ENCODE assay signal across 8 cellular contexts in the genomic region with DNA sequence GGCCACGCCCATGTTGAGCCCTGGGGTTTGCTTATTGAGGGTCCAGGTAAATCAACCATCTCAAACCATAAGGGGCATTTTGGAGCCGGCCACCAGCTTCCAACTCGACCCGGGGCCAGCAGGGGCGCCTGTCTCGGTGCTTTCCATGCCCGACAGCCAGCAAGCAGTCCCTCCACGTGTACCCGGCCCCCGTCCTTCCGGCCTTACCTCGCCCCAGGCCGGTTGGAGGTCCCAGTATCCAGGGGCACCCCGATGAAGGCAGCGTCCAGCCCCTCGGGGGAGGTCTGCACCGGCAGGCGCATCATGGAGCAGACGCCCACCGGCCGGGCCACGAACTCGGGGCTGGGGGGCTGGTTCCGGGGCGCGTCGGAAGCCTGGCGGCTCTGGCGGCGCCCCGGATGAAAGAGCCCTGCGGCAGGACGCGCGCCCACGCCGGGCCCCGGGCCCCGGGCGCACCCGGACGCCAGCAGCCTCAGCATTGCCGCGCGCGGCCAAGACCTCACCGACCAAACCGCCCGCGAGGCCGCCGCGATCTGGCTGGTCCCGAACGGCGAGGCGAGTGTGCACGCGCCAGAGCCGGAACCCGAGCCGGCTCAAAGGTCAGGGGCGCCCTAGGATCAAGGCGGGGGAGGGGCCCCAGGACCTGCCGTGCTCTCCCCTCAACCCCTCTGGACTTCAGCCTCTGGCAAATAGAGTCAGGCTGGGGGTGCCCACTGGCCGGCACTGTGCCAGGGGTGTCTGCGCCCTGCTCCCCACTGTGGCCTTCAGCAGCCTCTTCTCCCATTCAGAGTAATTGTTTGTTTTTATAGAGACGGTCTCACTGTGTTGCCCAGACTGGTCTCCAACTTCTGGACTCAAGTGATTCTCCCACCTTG. TPM values are rescaled to one million over a fixed set of nuclear protein-coding genes. Genes with fewer than 3 reads are reported as not detected.
DNase-seq lines count a peak whose midpoint lies in the region; ATAC-seq and TF ChIP-seq lines count a peak whose summit lies in the region.

Gene AGMAT (minus strand): TSS at position 563 of the 875 bp plus-strand sequence. CDS start 84 bp downstream, at position 479.

- H3F3A ChIP-seq in Loucy (ENCODE audit: low read depth): no peaks in the 10 kb centered on the region

- H3K27ac Mint-ChIP-seq in activated CD8-positive, alpha-beta T cell treated with anti-CD3 and anti-CD28 coated beads for 36 hours: peak within 1 kb of the TSS; percentile 89
- no peak within 1 kb of the TSS for H3K27ac Mint-ChIP-seq in endothelial cell (ENCODE audit: unreplicated experiment)
- H3K27ac Mint-ChIP-seq in naive thymus-derived CD4-positive, alpha-beta T cell: peak within 1 kb of the TSS; percentile 76 to 98 (median 94)

- peak; percentile 52 for ATAC-seq in GM19025 (IDR thresholded peaks at IDR 0.05; ENCODE audit: low read depth, unreplicated experiment)
- peak; percentile 82 for ATAC-seq in activated CD8-positive, alpha-beta T cell treated with anti-CD3 and anti-CD28 coated beads for 36 hours
- ATAC-seq in naive thymus-derived CD4-positive, alpha-beta T cell: peak; percentile 82

- TF ChIP-seq POLR2A in suprapubic skin (IDR thresholded peaks at IDR 0.05): no peak

- H3K4me2 ChIP-seq in Loucy (ENCODE audit: low read depth, low read length, poor library complexity, severe bottlenecking): peak within 1 kb of the TSS; percentile 57

- peak within 1 kb of the TSS; percentile 87 for H2AFZ ChIP-seq in Loucy (ENCODE audit: low read length)

- DNase-seq in AG08395 (ENCODE audit: low spot score) (peak; percentile 53), endothelial cell (ENCODE audit: low spot score) (peak; percentile 47), suprapubic skin (ENCODE audit: low spot score in 2 of 2) (no peak), SIG-M5 (lab: John Stamatoyannopoulos, UW) (no peak)
- DNase-seq in activated CD8-positive, alpha-beta T cell treated with anti-CD3 and anti-CD28 coated beads for 36 hours: peak; percentile 85
- DNase-seq in naive thymus-derived CD4-positive, alpha-beta T cell: peak; percentile 37 to 76 (median 54)

- H3K4me1 ChIP-seq in Loucy (ENCODE audit: insufficient read depth, low read length, poor library complexity, severe bottlenecking): peaks cover under 1% of the 10 kb centered on the region
- H3K4me1 ChIP-seq in naive thymus-derived CD4-positive, alpha-beta T cell (ENCODE audit: control insufficient read depth in 2 of 2, insufficient read depth in 2 of 2, low read length in 2 of 2): peaks cover 13 to 29% of the 10 kb centered on the region in 2 donors
- H3K4me1 ChIP-seq in suprapubic skin: peaks cover 15% of the 10 kb centered on the region

- intact Hi-C loops in activated CD8-positive, alpha-beta T cell treated with anti-CD3 and anti-CD28 coated beads for 36 hours (cut with micrococcal nuclease): no loop called here
- intact Hi-C loops in naive thymus-derived CD4-positive, alpha-beta T cell (cut with micrococcal nuclease): loop anchor here (1.0 to 2.0 kb wide), 3 partner anchors 33 to 58 kb away; partner anchors contain the start of genes DNAJC16 (in 2 of the 2) and DDI2 (in 1 of the 2)

- peak within 1 kb of the TSS; percentile 61 for H3K9ac ChIP-seq in Loucy (ENCODE audit: low read depth, low read length, poor library complexity, severe bottlenecking)

- 9% methylated on average over 18 of the region's 68 CpGs for WGBS in suprapubic skin

- H3K4me1 Mint-ChIP-seq in activated CD8-positive, alpha-beta T cell treated with anti-CD3 and anti-CD28 coated beads for 36 hours (ENCODE audit: low read depth): peaks cover 22% of the 10 kb centered on the region
- no peaks in the 10 kb centered on the region for H3K4me1 Mint-ChIP-seq in endothelial cell (ENCODE audit: unreplicated experiment)
- H3K4me1 Mint-ChIP-seq in naive thymus-derived CD4-positive, alpha-beta T cell: peaks cover 12 to 48% (median 33%) of the 10 kb centered on the region in 7 donors

- H3K79me2 ChIP-seq in Loucy (ENCODE audit: insufficient read depth, low read length): no peaks in the 10 kb centered on the region

- H3K4me3 Mint-ChIP-seq in activated CD8-positive, alpha-beta T cell treated with anti-CD3 and anti-CD28 coated beads for 36 hours: peak within 1 kb of the TSS; percentile 83
- peak within 1 kb of the TSS; percentile 52 for H3K4me3 Mint-ChIP-seq in endothelial cell (ENCODE audit: unreplicated experiment)
- H3K4me3 Mint-ChIP-seq in naive thymus-derived CD4-positive, alpha-beta T cell: peak within 1 kb of the TSS; percentile 81 to 94 (median 88)

- no peaks in the 10 kb centered on the region for H3K9me3 ChIP-seq in Loucy (ENCODE audit: insufficient read depth, low read depth, low read length)
- H3K9me3 ChIP-seq in naive thymus-derived CD4-positive, alpha-beta T cell (ENCODE audit: control insufficient read depth in 2 of 3, low read length in 3 of 3): no peaks in the 10 kb centered on the region
- H3K9me3 ChIP-seq in suprapubic skin: no peaks in the 10 kb centered on the region

- H3K36me3 ChIP-seq in Loucy (ENCODE audit: insufficient read depth, low read length) (no peaks in the 10 kb centered on the region), suprapubic skin (no peaks in the 10 kb centered on the region)
- peaks cover 0 to 19% (median 0%) of the 10 kb centered on the region in 3 experiments for H3K36me3 ChIP-seq in naive thymus-derived CD4-positive, alpha-beta T cell (ENCODE audit: control insufficient read depth in 2 of 3, insufficient read depth in 3 of 3, low read length in 3 of 3)

- H3K4me3 ChIP-seq in Loucy (ENCODE audit: low read length, poor library complexity, severe bottlenecking) (peak within 1 kb of the TSS; percentile 77), suprapubic skin (peak within 1 kb of the TSS; percentile 60)
- peak within 1 kb of the TSS; percentile 69 for H3K4me3 ChIP-seq in naive thymus-derived CD4-positive, alpha-beta T cell (ENCODE audit: low read length)

- peaks cover 33% of the 10 kb centered on the region for H3K36me3 Mint-ChIP-seq in activated CD8-positive, alpha-beta T cell treated with anti-CD3 and anti-CD28 coated beads for 36 hours (ENCODE audit: low read depth)
- H3K36me3 Mint-ChIP-seq in endothelial cell (ENCODE audit: low read depth, unreplicated experiment): no peaks in the 10 kb centered on the region
- peaks cover 0 to 24% (median 19%) of the 10 kb centered on the region in 5 donors for H3K36me3 Mint-ChIP-seq in naive thymus-derived CD4-positive, alpha-beta T cell

- peak within 1 kb of the TSS; percentile 88 for H3K27ac ChIP-seq in naive thymus-derived CD4-positive, alpha-beta T cell (ENCODE audit: low read depth, low read length)
- no peak within 1 kb of the TSS for H3K27ac ChIP-seq in suprapubic skin

- H3K9me3 Mint-ChIP-seq in activated CD8-positive, alpha-beta T cell treated with anti-CD3 and anti-CD28 coated beads for 36 hours: peaks cover 3% of the 10 kb centered on the region
- no peaks in the 10 kb centered on the region for H3K9me3 Mint-ChIP-seq in endothelial cell (ENCODE audit: unreplicated experiment)
- H3K9me3 Mint-ChIP-seq in naive thymus-derived CD4-positive, alpha-beta T cell: peaks cover 0 to 3% (median 0%) of the 10 kb centered on the region in 11 donors

- CTCF ChIA-PET in activated CD8-positive, alpha-beta T cell treated with anti-CD3 and anti-CD28 coated beads for 36 hours (lab: Charles Lee): interaction anchor here (2.0 kb wide), 1 partner anchor 33 kb away, joined by 4 read pairs; no protein-coding TSS in a partner anchor
- CTCF ChIA-PET in naive thymus-derived CD4-positive, alpha-beta T cell (lab: Charles Lee): interaction anchor here (0.6 kb wide), 1 partner anchor 318 kb away, joined by 3 read pairs; no protein-coding TSS in a partner anchor

- no peaks in the 10 kb centered on the region for H3K9me2 ChIP-seq in Loucy (replicated peaks; ENCODE audit: low read depth, low read length)

- peak; percentile 36; the same call in 1 of the 2 replicates for TF ChIP-seq CTCF in Loucy (conservative IDR thresholded peaks at IDR 0.05; ENCODE audit: low read length)
- TF ChIP-seq CTCF in activated CD8-positive, alpha-beta T cell treated with anti-CD3 and anti-CD28 coated beads for 36 hours (IDR thresholded peaks at IDR 0.05): peak; percentile 55
- peak; percentile 36 for TF ChIP-seq CTCF in endothelial cell (IDR thresholded peaks at IDR 0.05; ENCODE audit: unreplicated experiment)
- peak in 1 of 2 donors; percentile 23 for TF ChIP-seq CTCF in suprapubic skin (IDR thresholded peaks at IDR 0.05)

- no peaks in the 10 kb centered on the region for H4K20me1 ChIP-seq in Loucy (ENCODE audit: insufficient read depth, low read length, poor library complexity, severe bottlenecking)

- TF ChIP-seq EP300 in suprapubic skin (IDR thresholded peaks at IDR 0.05): no peak

- H3K27me3 Mint-ChIP-seq in activated CD8-positive, alpha-beta T cell treated with anti-CD3 and anti-CD28 coated beads for 36 hours: no peaks in the 10 kb centered on the region
- peaks cover 4% of the 10 kb centered on the region for H3K27me3 Mint-ChIP-seq in endothelial cell (ENCODE audit: unreplicated experiment)
- H3K27me3 Mint-ChIP-seq in naive thymus-derived CD4-positive, alpha-beta T cell: no peaks in the 10 kb centered on the region

- no peaks in the 10 kb centered on the region for H3K27me3 ChIP-seq in Loucy (ENCODE audit: insufficient read depth, low read length, poor library complexity, severe bottlenecking)
- H3K27me3 ChIP-seq in naive thymus-derived CD4-positive, alpha-beta T cell (ENCODE audit: control insufficient read depth in 2 of 2, insufficient read depth in 2 of 2, low read length in 2 of 2): no peaks in the 10 kb centered on the region
- no peaks in the 10 kb centered on the region for H3K27me3 ChIP-seq in suprapubic skin

- POLR2A ChIA-PET in activated CD8-positive, alpha-beta T cell treated with anti-CD3 and anti-CD28 coated beads for 36 hours (lab: Charles Lee): interaction anchor here (0.8 to 1.1 kb wide), 3 partner anchors 16 to 112 kb away, joined by 3 to 5 read pairs (median 4); no protein-coding TSS in a partner anchor
- POLR2A ChIA-PET in naive thymus-derived CD4-positive, alpha-beta T cell (lab: Charles Lee): interaction anchor here (1.2 to 2.1 kb wide), 3 partner anchors 14 to 33 kb away, joined by 4 to 6 read pairs (median 4); no protein-coding TSS in a partner anchor

RNA-seq across cellular contexts. Expression of gene AGMAT, which starts in this region (rescaled TPM):
- total RNA-seq in activated CD8-positive, alpha-beta T cell treated with anti-CD3 and anti-CD28 coated beads for 36 hours: 10 to 100 TPM; 21.6 to 21.9 TPM
- 0.18 TPM for total RNA-seq in endothelial cell (ENCODE audit: unreplicated experiment)
- total RNA-seq in naive thymus-derived CD4-positive, alpha-beta T cell: 10 to 100 TPM in 1 of 5 experiments, 1 to 10 TPM in 4; 6.4 to 21.5 (median 9.5) TPM
- 10 to 100 TPM; 14.5 to 16.9 TPM for polyA plus RNA-seq in naive thymus-derived CD4-positive, alpha-beta T cell
- total RNA-seq in suprapubic skin: under 1 TPM in 1 of 4 donors, not detected in 3; 0.72 TPM

Comparison
In these comparisons a context has a peak if more than half of its experiments do, and no peak if none do; other contexts are left out.
1. Peak in DNase-seq in endothelial cell; RNA of the gene not detected or under 1 TPM.
2. DNase-seq: peak in AG08395 (single experiment), activated CD8-positive, alpha-beta T cell treated with anti-CD3 and anti-CD28 coated beads for 36 hours (single experiment) and naive thymus-derived CD4-positive, alpha-beta T cell (9 of 9); none in suprapubic skin (0 of 2) and SIG-M5 (single experiment).
3. Peak in every context shown above with its lines, with median percentiles within 50 percentile points of each other: ATAC-seq, H3K4me3 ChIP-seq and H3K4me3 Mint-ChIP-seq.